Comparison of ENCODE assay signal across 1 cellular context in the genomic region with DNA sequence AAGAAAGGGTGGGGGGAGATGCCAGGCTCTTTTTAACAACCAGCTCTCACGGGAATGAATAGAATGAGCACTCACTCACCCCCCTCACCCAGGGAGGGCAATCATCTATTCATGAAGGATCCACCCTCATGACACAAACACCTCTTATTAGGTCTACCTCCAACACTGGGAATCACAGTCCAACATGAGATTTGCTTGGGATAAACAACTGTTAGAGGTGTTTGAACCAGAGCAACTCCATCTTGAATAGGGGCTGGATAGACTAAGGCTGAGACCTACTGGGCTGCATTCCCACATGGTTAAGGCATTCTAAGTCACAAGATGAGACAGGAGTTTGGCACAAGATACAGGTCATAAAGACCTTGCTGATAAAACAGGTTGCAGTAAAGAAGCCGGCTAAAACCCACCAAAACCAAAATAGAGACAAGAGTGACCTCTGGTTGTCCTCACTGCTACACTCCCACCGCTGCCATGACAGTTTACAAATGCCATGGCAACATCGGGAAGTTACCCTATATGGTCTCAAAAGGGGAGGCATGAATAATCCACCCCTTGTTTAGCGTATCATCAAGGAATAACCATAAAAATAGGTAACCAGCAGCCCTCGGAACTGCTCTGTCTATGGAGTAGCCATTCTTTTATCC.
TF ChIP-seq lines count a peak whose summit lies in the region.
"Not testable (repeated sequence)": the region's sequence is repeated elsewhere in the genome, so short reads cannot be mapped to it uniquely, and the experiment has no call there.

No MANE protein-coding gene starts in this region.

TF ChIP-seq in K562, 482 proteins besides CTCF, POLR2A, EP300 and RAD21:
- TF ChIP-seq ZKSCAN8 (CRISPR knock-in tag; IDR thresholded peaks at IDR 0.05) (peak; percentile 68; the same call in 1 of the 2 replicates), ZNF644 (tag; IDR thresholded peaks at IDR 0.05; ENCODE audit: low read depth) (0 out of 2 replicates have a peak, but pooled peaks have one; percentile 42), TEAD2 (tag; IDR thresholded peaks at IDR 0.05) (0 out of 2 replicates have a peak, but pooled peaks have one; percentile 57), ILK (tag; IDR thresholded peaks at IDR 0.05; ENCODE audit: borderline replicate concordance, low read depth) (0 out of 2 replicates have a peak, but pooled peaks have one; percentile 47), YY1 (IDR thresholded peaks at IDR 0.05; ENCODE audit: borderline replicate concordance in 1 of 3, control insufficient read depth in 1 of 3, extremely low read depth in 1 of 3, insufficient read depth in 3 of 3, insufficient read length in 1 of 3, insufficient replicate concordance in 2 of 3, low read depth in 1 of 3, low read length in 2 of 3) (peak in 1 of 3 experiments; percentile 47), PTRF (tag; IDR thresholded peaks at IDR 0.05) (peak; percentile 78), PTTG1 (tag; IDR thresholded peaks at IDR 0.05; ENCODE audit: low read depth) (peak; percentile 85), BACH1 (tag; IDR thresholded peaks at IDR 0.05) (0 out of 2 replicates have a peak, but pooled peaks have one; percentile 55), ESRRA (IDR thresholded peaks at IDR 0.05; ENCODE audit: borderline replicate concordance, low read depth) (peak; percentile 71), NR4A1 (tag; IDR thresholded peaks at IDR 0.05) (peak; percentile 67; the same call in 1 of the 2 replicates), ZNF766 (CRISPR knock-in tag; conservative IDR thresholded peaks at IDR 0.05) (0 out of 2 replicates have a peak, but pooled peaks have one; percentile 40), NR2C1 (tag; IDR thresholded peaks at IDR 0.05) (peak; percentile 67; the same call in 1 of the 2 replicates), ETV1 (tag; conservative IDR thresholded peaks at IDR 0.05; ENCODE audit: low read depth) (0 out of 2 replicates have a peak, but pooled peaks have one; percentile 38), MEF2D (tag; conservative IDR thresholded peaks at IDR 0.05; ENCODE audit: low read depth) (peak; percentile 84), SRF (CRISPR knock-in tag; IDR thresholded peaks at IDR 0.05) (peak in 1 of 2 experiments; percentile 68; a peak in 1 of 4 replicates), DDX20 (tag; IDR thresholded peaks at IDR 0.05; ENCODE audit: low read depth) (peak; percentile 67; the same call in 1 of the 2 replicates), ZNF175 (CRISPR knock-in tag; IDR thresholded peaks at IDR 0.05; ENCODE audit: low read depth) (0 out of 2 replicates have a peak, but pooled peaks have one; percentile 32), RFX1 (IDR thresholded peaks at IDR 0.05) (peak; percentile 79)
- TF ChIP-seq, protein P1, sequence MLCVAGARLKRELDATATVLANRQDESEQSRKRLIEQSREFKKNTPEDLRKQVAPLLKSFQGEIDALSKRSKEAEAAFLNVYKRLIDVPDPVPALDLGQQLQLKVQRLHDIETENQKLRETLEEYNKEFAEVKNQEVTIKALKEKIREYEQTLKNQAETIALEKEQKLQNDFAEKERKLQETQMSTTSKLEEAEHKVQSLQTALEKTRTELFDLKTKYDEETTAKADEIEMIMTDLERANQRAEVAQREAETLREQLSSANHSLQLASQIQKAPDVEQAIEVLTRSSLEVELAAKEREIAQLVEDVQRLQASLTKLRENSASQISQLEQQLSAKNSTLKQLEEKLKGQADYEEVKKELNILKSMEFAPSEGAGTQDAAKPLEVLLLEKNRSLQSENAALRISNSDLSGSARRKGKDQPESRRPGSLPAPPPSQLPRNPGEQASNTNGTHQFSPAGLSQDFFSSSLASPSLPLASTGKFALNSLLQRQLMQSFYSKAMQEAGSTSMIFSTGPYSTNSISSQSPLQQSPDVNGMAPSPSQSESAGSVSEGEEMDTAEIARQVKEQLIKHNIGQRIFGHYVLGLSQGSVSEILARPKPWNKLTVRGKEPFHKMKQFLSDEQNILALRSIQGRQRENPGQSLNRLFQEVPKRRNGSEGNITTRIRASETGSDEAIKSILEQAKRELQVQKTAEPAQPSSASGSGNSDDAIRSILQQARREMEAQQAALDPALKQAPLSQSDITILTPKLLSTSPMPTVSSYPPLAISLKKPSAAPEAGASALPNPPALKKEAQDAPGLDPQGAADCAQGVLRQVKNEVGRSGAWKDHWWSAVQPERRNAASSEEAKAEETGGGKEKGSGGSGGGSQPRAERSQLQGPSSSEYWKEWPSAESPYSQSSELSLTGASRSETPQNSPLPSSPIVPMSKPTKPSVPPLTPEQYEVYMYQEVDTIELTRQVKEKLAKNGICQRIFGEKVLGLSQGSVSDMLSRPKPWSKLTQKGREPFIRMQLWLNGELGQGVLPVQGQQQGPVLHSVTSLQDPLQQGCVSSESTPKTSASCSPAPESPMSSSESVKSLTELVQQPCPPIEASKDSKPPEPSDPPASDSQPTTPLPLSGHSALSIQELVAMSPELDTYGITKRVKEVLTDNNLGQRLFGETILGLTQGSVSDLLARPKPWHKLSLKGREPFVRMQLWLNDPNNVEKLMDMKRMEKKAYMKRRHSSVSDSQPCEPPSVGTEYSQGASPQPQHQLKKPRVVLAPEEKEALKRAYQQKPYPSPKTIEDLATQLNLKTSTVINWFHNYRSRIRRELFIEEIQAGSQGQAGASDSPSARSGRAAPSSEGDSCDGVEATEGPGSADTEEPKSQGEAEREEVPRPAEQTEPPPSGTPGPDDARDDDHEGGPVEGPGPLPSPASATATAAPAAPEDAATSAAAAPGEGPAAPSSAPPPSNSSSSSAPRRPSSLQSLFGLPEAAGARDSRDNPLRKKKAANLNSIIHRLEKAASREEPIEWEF (CRISPR knock-in tag; IDR thresholded peaks at IDR 0.05): peak; percentile 58; the same call in 1 of the 2 replicates
- TF ChIP-seq, protein P2, sequence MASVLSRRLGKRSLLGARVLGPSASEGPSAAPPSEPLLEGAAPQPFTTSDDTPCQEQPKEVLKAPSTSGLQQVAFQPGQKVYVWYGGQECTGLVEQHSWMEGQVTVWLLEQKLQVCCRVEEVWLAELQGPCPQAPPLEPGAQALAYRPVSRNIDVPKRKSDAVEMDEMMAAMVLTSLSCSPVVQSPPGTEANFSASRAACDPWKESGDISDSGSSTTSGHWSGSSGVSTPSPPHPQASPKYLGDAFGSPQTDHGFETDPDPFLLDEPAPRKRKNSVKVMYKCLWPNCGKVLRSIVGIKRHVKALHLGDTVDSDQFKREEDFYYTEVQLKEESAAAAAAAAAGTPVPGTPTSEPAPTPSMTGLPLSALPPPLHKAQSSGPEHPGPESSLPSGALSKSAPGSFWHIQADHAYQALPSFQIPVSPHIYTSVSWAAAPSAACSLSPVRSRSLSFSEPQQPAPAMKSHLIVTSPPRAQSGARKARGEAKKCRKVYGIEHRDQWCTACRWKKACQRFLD (CRISPR knock-in tag; IDR thresholded peaks at IDR 0.05): peak; percentile 73; the same call in 1 of the 2 replicates
- TF ChIP-seq, protein P3, sequence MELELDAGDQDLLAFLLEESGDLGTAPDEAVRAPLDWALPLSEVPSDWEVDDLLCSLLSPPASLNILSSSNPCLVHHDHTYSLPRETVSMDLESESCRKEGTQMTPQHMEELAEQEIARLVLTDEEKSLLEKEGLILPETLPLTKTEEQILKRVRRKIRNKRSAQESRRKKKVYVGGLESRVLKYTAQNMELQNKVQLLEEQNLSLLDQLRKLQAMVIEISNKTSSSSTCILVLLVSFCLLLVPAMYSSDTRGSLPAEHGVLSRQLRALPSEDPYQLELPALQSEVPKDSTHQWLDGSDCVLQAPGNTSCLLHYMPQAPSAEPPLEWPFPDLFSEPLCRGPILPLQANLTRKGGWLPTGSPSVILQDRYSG (tag; conservative IDR thresholded peaks at IDR 0.05; ENCODE audit: low read depth): peak; percentile 90
- TF ChIP-seq, protein P4, sequence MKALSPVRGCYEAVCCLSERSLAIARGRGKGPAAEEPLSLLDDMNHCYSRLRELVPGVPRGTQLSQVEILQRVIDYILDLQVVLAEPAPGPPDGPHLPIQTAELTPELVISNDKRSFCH (CRISPR knock-in tag; IDR thresholded peaks at IDR 0.05): not testable (repeated sequence)
- TF ChIP-seq, protein P4 (tag; IDR thresholded peaks at IDR 0.05): 0 out of 2 replicates have a peak, but pooled peaks have one; percentile 45
- TF ChIP-seq, protein P5, sequence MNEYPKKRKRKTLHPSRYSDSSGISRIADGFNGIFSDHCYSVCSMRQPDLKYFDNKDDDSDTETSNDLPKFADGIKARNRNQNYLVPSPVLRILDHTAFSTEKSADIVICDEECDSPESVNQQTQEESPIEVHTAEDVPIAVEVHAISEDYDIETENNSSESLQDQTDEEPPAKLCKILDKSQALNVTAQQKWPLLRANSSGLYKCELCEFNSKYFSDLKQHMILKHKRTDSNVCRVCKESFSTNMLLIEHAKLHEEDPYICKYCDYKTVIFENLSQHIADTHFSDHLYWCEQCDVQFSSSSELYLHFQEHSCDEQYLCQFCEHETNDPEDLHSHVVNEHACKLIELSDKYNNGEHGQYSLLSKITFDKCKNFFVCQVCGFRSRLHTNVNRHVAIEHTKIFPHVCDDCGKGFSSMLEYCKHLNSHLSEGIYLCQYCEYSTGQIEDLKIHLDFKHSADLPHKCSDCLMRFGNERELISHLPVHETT (CRISPR knock-in tag; conservative IDR thresholded peaks at IDR 0.05 in 1 of 2, IDR thresholded peaks at IDR 0.05 in 1 of 2): peak in 1 of 2 experiments; percentile 75; a peak in 2 of 4 replicates
- not testable (repeated sequence) for TF ChIP-seq NR4A1 (CRISPR knock-in tag; IDR thresholded peaks at IDR 0.05); NR2C1 (IDR thresholded peaks at IDR 0.05)
- TF ChIP-seq, protein P6, sequence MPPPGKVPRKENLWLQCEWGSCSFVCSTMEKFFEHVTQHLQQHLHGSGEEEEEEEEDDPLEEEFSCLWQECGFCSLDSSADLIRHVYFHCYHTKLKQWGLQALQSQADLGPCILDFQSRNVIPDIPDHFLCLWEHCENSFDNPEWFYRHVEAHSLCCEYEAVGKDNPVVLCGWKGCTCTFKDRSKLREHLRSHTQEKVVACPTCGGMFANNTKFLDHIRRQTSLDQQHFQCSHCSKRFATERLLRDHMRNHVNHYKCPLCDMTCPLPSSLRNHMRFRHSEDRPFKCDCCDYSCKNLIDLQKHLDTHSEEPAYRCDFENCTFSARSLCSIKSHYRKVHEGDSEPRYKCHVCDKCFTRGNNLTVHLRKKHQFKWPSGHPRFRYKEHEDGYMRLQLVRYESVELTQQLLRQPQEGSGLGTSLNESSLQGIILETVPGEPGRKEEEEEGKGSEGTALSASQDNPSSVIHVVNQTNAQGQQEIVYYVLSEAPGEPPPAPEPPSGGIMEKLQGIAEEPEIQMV (tag; conservative IDR thresholded peaks at IDR 0.05; ENCODE audit: low read depth): peak; percentile 70
- TF ChIP-seq, protein P7, sequence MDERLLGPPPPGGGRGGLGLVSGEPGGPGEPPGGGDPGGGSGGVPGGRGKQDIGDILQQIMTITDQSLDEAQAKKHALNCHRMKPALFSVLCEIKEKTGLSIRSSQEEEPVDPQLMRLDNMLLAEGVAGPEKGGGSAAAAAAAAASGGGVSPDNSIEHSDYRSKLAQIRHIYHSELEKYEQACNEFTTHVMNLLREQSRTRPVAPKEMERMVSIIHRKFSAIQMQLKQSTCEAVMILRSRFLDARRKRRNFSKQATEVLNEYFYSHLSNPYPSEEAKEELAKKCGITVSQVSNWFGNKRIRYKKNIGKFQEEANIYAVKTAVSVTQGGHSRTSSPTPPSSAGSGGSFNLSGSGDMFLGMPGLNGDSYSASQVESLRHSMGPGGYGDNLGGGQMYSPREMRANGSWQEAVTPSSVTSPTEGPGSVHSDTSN (CRISPR knock-in tag; IDR thresholded peaks at IDR 0.05; ENCODE audit: low read depth): not testable (repeated sequence)
- TF ChIP-seq, protein P7 (tag; conservative IDR thresholded peaks at IDR 0.05; ENCODE audit: low read depth): peak; percentile 33; the same call in 1 of the 2 replicates
